ENCODE assay signal across 9 cellular contexts in the genomic region with DNA sequence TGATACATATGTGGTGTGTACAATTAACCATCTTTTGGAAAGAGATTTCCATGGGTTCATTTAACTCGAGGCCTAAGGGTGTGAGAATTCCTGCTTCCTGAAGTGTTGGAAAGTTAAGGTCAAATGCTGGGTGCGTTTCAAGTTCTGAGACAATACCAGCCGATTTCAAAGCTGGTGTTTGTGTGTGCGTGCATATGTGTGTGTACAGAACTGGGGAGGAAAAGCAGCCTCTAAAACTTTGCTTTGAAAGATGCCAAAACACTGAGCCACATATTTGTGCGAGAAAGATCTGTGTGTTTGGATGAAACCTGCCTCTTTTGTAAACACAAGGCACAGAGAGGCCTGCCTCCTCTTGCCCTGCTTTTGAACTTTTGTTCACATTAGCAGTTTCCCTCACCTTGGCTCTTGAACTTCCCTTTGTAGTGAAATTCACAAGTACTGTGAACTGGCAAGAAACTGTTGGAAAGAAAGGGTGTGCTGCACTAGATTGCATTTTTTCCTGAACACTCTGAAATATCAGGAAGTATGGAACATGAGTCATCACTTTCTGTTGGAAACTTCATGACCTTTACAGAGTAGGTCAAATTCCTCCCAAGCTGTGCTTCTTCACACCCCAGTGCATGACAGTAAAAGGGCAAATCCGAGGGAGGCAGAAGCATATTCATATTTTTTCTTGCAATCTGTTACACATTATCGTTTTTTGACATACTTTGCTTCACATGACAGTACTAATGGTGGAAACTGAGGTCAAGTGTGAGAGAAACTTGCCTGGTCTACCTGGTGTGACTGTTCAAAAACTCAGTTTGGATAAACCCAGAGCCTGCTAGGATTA. TPM values are rescaled to one million over a fixed set of nuclear protein-coding genes. Genes with fewer than 3 reads are reported as not detected.
DNase-seq lines count a peak whose midpoint lies in the region; ATAC-seq lines count a peak whose summit lies in the region.
"Had no signal": no experiment of that assay in that cellular context is flagged by ENCODE, and none has a peak within 500 bp of the region (broad histone marks: within the 10 kb centered on the region; RNA-seq: fewer than 3 reads in every experiment).

No MANE protein-coding gene starts in this region.

- H3K4me1 ChIP-seq in ectodermal cell (ENCODE audit: control insufficient read depth, insufficient read depth, low read length): no peaks in the 10 kb centered on the region

- peaks cover 9% of the 10 kb centered on the region for H3K27me3 Mint-ChIP-seq in activated CD8-positive, alpha-beta memory T cell treated with anti-CD3 and anti-CD28 coated beads, Interleukin-2, amount 10 ng/mL, durations not matched to agents 7 days and 5 days

- no peak overlapping the region for H3K4me3 ChIP-seq in ectodermal cell (ENCODE audit: insufficient read depth, low read depth, low read length)

- peak; percentile 36 for DNase-seq in SIG-M5 treated with dmso at 0.1 percent for 504 hours (lab: John Stamatoyannopoulos, UW; ENCODE audit: unreplicated experiment)
- no peak for DNase-seq in SIG-M5 (lab: John Stamatoyannopoulos, UW)
- DNase-seq in mucosa of gallbladder (ENCODE audit: low spot score): peak; percentile 68
- no peak for DNase-seq in activated CD8-positive, alpha-beta memory T cell treated with anti-CD3 and anti-CD28 coated beads, Interleukin-2, amount 10 ng/mL, durations not matched to agents 7 days and 5 days
- DNase-seq in NCI-H510A treated with DMSO at 0.1 percent for 48 hours (lab: John Stamatoyannopoulos, UW): no peak
- DNase-seq: CD4-positive, CD25-positive, alpha-beta regulatory T cell had no signal

- 92 to 94% methylated on average over 7 of the region's 7 CpGs for WGBS in ectodermal cell, 2 experiments

- CTCF ChIA-PET in activated CD8-positive, alpha-beta memory T cell treated with anti-CD3 and anti-CD28 coated beads, Interleukin-2, amount 10 ng/mL, durations not matched to agents 7 days and 5 days (lab: Charles Lee): interaction anchor here (0.6 kb wide), 1 partner anchor 533 kb away, joined by 4 read pairs; no protein-coding TSS in a partner anchor

- no peak overlapping the region for H3K4me3 Mint-ChIP-seq in activated CD8-positive, alpha-beta memory T cell treated with anti-CD3 and anti-CD28 coated beads, Interleukin-2, amount 10 ng/mL, durations not matched to agents 7 days and 5 days
- H3K4me3 Mint-ChIP-seq: CD4-positive, CD25-positive, alpha-beta regulatory T cell had no signal

- no peaks in the 10 kb centered on the region for H3K9me3 ChIP-seq in ectodermal cell (ENCODE audit: control insufficient read depth, low read length)

- H3K27me3 ChIP-seq in ectodermal cell (ENCODE audit: control insufficient read depth, insufficient read depth, low read length, poor library complexity, severe bottlenecking): no peaks in the 10 kb centered on the region

- H3K4me1 Mint-ChIP-seq in activated CD8-positive, alpha-beta memory T cell treated with anti-CD3 and anti-CD28 coated beads, Interleukin-2, amount 10 ng/mL, durations not matched to agents 7 days and 5 days: no peaks in the 10 kb centered on the region
- H3K4me1 Mint-ChIP-seq: CD4-positive, CD25-positive, alpha-beta regulatory T cell had no signal

- H3K27ac ChIP-seq in ectodermal cell (ENCODE audit: insufficient read depth, low read depth, low read length, poor library complexity, severe bottlenecking): peak overlapping the region; percentile 9

- no peaks in the 10 kb centered on the region for H3K36me3 Mint-ChIP-seq in activated CD8-positive, alpha-beta memory T cell treated with anti-CD3 and anti-CD28 coated beads, Interleukin-2, amount 10 ng/mL, durations not matched to agents 7 days and 5 days
- H3K36me3 Mint-ChIP-seq: CD4-positive, CD25-positive, alpha-beta regulatory T cell had no signal

- no peak for ATAC-seq in HG02840 (IDR thresholded peaks at IDR 0.05; ENCODE audit: low FRiP score, unreplicated experiment)
- no peak for ATAC-seq in activated CD8-positive, alpha-beta memory T cell treated with anti-CD3 and anti-CD28 coated beads, Interleukin-2, amount 10 ng/mL, durations not matched to agents 7 days and 5 days
- no peak for ATAC-seq in GM18511 (IDR thresholded peaks at IDR 0.05; ENCODE audit: unreplicated experiment)

- no peak overlapping the region for H3K27ac Mint-ChIP-seq in activated CD8-positive, alpha-beta memory T cell treated with anti-CD3 and anti-CD28 coated beads, Interleukin-2, amount 10 ng/mL, durations not matched to agents 7 days and 5 days
- H3K27ac Mint-ChIP-seq: CD4-positive, CD25-positive, alpha-beta regulatory T cell had no signal

- no peaks in the 10 kb centered on the region for H3K36me3 ChIP-seq in ectodermal cell (ENCODE audit: control insufficient read depth, insufficient read depth, low read length)

- H3K9me3 Mint-ChIP-seq in activated CD8-positive, alpha-beta memory T cell treated with anti-CD3 and anti-CD28 coated beads, Interleukin-2, amount 10 ng/mL, durations not matched to agents 7 days and 5 days (ENCODE audit: low read depth): no peaks in the 10 kb centered on the region
- H3K9me3 Mint-ChIP-seq: CD4-positive, CD25-positive, alpha-beta regulatory T cell had no signal

RNA-seq across cellular contexts. Expression of a gene that starts 20.0 kb away (rescaled TPM):
- 0.11 TPM for polyA plus RNA-seq in ectodermal cell (2013, experiment 1 of 4)
- 0.30 TPM for polyA plus RNA-seq in ectodermal cell (2013, experiment 2 of 4)
- polyA plus RNA-seq in ectodermal cell (2013, experiment 3 of 4): 0.37 TPM
- 0.36 TPM for polyA plus RNA-seq in ectodermal cell (2013, experiment 4 of 4)
- 138 TPM for total RNA-seq in mucosa of gallbladder
- total RNA-seq in activated CD8-positive, alpha-beta memory T cell treated with anti-CD3 and anti-CD28 coated beads, Interleukin-2, amount 10 ng/mL, durations not matched to agents 7 days and 5 days: not detected
- polyA plus RNA-seq: CD4-positive, CD25-positive, alpha-beta regulatory T cell had no signal

Comparison
In these comparisons a context has a peak if more than half of its experiments do, and no peak if none do; other contexts are left out.
1. DNase-seq: peak in SIG-M5 treated with dmso at 0.1 percent for 504 hours (single experiment) and mucosa of gallbladder (single experiment); none in SIG-M5 (single experiment), activated CD8-positive, alpha-beta memory T cell treated with anti-CD3 and anti-CD28 coated beads, Interleukin-2, amount 10 ng/mL, durations not matched to agents 7 days and 5 days (single experiment) and NCI-H510A treated with DMSO at 0.1 percent for 48 hours (single experiment).
2. RNA of a gene that starts 20.0 kb away (total RNA-seq): 138 TPM in mucosa of gallbladder (single experiment); not detected in activated CD8-positive, alpha-beta memory T cell treated with anti-CD3 and anti-CD28 coated beads, Interleukin-2, amount 10 ng/mL, durations not matched to agents 7 days and 5 days; every median in the first group is over 100 times any median in the second.